8 cellular contexts compared by ENCODE assay signal in the genomic region with DNA sequence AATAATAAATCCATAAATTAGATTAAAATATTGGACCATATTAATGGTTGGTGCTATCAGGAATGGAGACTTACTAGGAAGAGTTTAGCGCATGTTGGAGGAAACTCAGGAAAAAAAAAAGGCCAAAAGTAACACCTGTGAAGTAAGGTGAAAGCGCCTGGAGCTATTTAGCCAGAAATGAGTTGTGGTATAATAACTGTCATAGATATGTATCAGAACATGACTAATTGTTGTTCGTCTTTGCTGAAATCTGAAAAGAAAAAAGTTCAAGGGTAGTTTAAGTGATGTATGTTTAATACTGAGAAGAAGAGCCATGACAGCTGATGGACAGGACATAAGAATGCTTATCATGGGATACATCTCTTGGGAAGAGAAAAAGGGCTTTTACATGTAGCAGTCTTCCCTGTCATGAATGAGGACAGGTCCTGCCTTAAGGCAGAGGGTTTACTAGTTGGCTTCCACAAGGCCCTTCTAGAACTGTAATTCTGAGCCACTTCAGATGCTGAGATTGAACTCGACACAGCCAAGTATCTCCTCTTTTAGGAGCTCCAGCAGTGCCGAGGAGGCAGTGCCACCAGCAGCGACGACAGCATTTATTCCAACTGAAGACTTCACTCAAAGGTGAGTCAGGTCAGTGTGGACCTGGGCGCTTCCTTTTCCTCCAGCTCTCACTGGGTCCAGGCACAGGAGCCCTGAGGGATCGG. TPM values are rescaled to one million over a fixed set of nuclear protein-coding genes. Genes with fewer than 3 reads are reported as not detected.
DNase-seq lines count a peak whose midpoint lies in the region; TF ChIP-seq lines count a peak whose summit lies in the region.

No MANE protein-coding gene starts in this region.

- H3K4me2 ChIP-seq in Loucy (ENCODE audit: low read depth, low read length, poor library complexity, severe bottlenecking) (peak overlapping the region; percentile 62), osteoblast (ENCODE audit: insufficient read depth, low read length) (peak overlapping the region; percentile 84)

- peaks cover 9% of the 10 kb centered on the region for H3K36me3 Mint-ChIP-seq in T-helper 1 cell treated with Interleukin-12 subunit alpha and Interleukin-12 subunit beta and Interleukin-4 antibody, amounts not matched to agents 30 μg/mL and 1 μg/mL, for 36 hours (ENCODE audit: low read depth)

- H3K27ac Mint-ChIP-seq in T-helper 1 cell treated with Interleukin-12 subunit alpha and Interleukin-12 subunit beta and Interleukin-4 antibody, amounts not matched to agents 30 μg/mL and 1 μg/mL, for 36 hours, result peak overlapping the region; percentile 45

- peak overlapping the region; percentile 66 for H3K9ac ChIP-seq in Loucy (ENCODE audit: low read depth, low read length, poor library complexity, severe bottlenecking)

- H3K27ac ChIP-seq in ectodermal cell (ENCODE audit: insufficient read depth, low read depth, low read length, poor library complexity, severe bottlenecking) (no peak overlapping the region), osteoblast (ENCODE audit: low read depth, low read length) (no peak overlapping the region)

- peaks cover 33% of the 10 kb centered on the region for H3K4me1 Mint-ChIP-seq in T-helper 1 cell treated with Interleukin-12 subunit alpha and Interleukin-12 subunit beta and Interleukin-4 antibody, amounts not matched to agents 30 μg/mL and 1 μg/mL, for 36 hours (ENCODE audit: low read depth)

- H3K4me3 ChIP-seq in Loucy (ENCODE audit: low read length, poor library complexity, severe bottlenecking) (peak overlapping the region; percentile 83), ectodermal cell (ENCODE audit: insufficient read depth, low read depth, low read length) (peak overlapping the region; percentile 73), osteoblast (ENCODE audit: insufficient read depth, low read length) (peak overlapping the region; percentile 70)

- peak overlapping the region; percentile 81 for H3K4me3 Mint-ChIP-seq in T-helper 1 cell treated with Interleukin-12 subunit alpha and Interleukin-12 subunit beta and Interleukin-4 antibody, amounts not matched to agents 30 μg/mL and 1 μg/mL, for 36 hours

- H2AFZ ChIP-seq in Loucy (ENCODE audit: low read length), result peak overlapping the region; percentile 94
- peak overlapping the region; percentile 76 for H2AFZ ChIP-seq in osteoblast (ENCODE audit: low read length)

- DNase-seq in T-helper 1 cell (no peak), osteoblast (ENCODE audit: insufficient read length, low spot score, missing footprints) (no peak), DMS114 treated with DMSO at 0.1 percent for 48 hours (lab: John Stamatoyannopoulos, UW; ENCODE audit: unreplicated experiment) (no peak), glomerular visceral epithelial cell (ENCODE audit: extremely low spot score) (no peak), EL (no peak)

- 36% methylated on average over 9 of the region's 9 CpGs for WGBS in ectodermal cell, 2 experiments

- H3K27me3 ChIP-seq in Loucy (ENCODE audit: insufficient read depth, low read length, poor library complexity, severe bottlenecking) (no peaks in the 10 kb centered on the region), ectodermal cell (ENCODE audit: control insufficient read depth, insufficient read depth, low read length, poor library complexity, severe bottlenecking) (peaks cover 37% of the 10 kb centered on the region), osteoblast (ENCODE audit: insufficient read depth, low read length) (peaks cover 7% of the 10 kb centered on the region)

- H3K9me3 Mint-ChIP-seq in T-helper 1 cell treated with Interleukin-12 subunit alpha and Interleukin-12 subunit beta and Interleukin-4 antibody, amounts not matched to agents 30 μg/mL and 1 μg/mL, for 36 hours, result no peaks in the 10 kb centered on the region

- no peak for TF ChIP-seq CTCF in Loucy (conservative IDR thresholded peaks at IDR 0.05; ENCODE audit: low read length)
- TF ChIP-seq CTCF in osteoblast (IDR thresholded peaks at IDR 0.05; ENCODE audit: extremely low read depth, low read depth, low read length), result no peak

- H3F3A ChIP-seq in Loucy (ENCODE audit: low read depth), result no peaks in the 10 kb centered on the region

- H4K20me1 ChIP-seq in Loucy (ENCODE audit: insufficient read depth, low read length, poor library complexity, severe bottlenecking) (peaks cover 3% of the 10 kb centered on the region), osteoblast (ENCODE audit: insufficient read depth, low read length) (no peaks in the 10 kb centered on the region)

- H3K36me3 ChIP-seq in Loucy (ENCODE audit: insufficient read depth, low read length), result no peaks in the 10 kb centered on the region
- no peaks in the 10 kb centered on the region for H3K36me3 ChIP-seq in ectodermal cell (ENCODE audit: control insufficient read depth, insufficient read depth, low read length)
- H3K36me3 ChIP-seq in osteoblast (ENCODE audit: insufficient read depth, low read length), result no peaks in the 10 kb centered on the region

- H3K4me1 ChIP-seq in Loucy (ENCODE audit: insufficient read depth, low read length, poor library complexity, severe bottlenecking) (peaks cover 31% of the 10 kb centered on the region), ectodermal cell (ENCODE audit: control insufficient read depth, insufficient read depth, low read length) (peaks cover 4% of the 10 kb centered on the region), osteoblast (ENCODE audit: insufficient read depth, low read length) (no peaks in the 10 kb centered on the region)

- H3K9me2 ChIP-seq in Loucy (replicated peaks; ENCODE audit: low read depth, low read length), result no peaks in the 10 kb centered on the region

- peaks cover 38% of the 10 kb centered on the region for H3K79me2 ChIP-seq in Loucy (ENCODE audit: insufficient read depth, low read length)
- H3K79me2 ChIP-seq in osteoblast (ENCODE audit: insufficient read depth, low read length), result no peaks in the 10 kb centered on the region

- peaks cover 11% of the 10 kb centered on the region for H3K27me3 Mint-ChIP-seq in T-helper 1 cell treated with Interleukin-12 subunit alpha and Interleukin-12 subunit beta and Interleukin-4 antibody, amounts not matched to agents 30 μg/mL and 1 μg/mL, for 36 hours (ENCODE audit: low read depth)

- H3K9me3 ChIP-seq in Loucy (ENCODE audit: insufficient read depth, low read depth, low read length), result no peaks in the 10 kb centered on the region
- H3K9me3 ChIP-seq in ectodermal cell (ENCODE audit: control insufficient read depth, low read length), result no peaks in the 10 kb centered on the region
- no peaks in the 10 kb centered on the region for H3K9me3 ChIP-seq in osteoblast (ENCODE audit: low read depth, low read length)

RNA-seq across cellular contexts. Expression of a gene that starts 0.9 kb away (rescaled TPM):
- polyA plus RNA-seq in ectodermal cell (2013, experiment 1 of 4), result 2.0 TPM
- polyA plus RNA-seq in ectodermal cell (2013, experiment 2 of 4), result 1.9 TPM
- 1.5 TPM for polyA plus RNA-seq in ectodermal cell (2013, experiment 3 of 4)
- 1.7 TPM for polyA plus RNA-seq in ectodermal cell (2013, experiment 4 of 4)
- 0.29 and 0.72 TPM in 2 replicates for total RNA-seq in osteoblast
